In genomic region chr10:43076311-43076875, GRCh38 we compare ENCODE assay signal across 9 cellular contexts. TPM values are rescaled to one million over a fixed set of nuclear protein-coding genes. Genes with fewer than 3 reads are reported as not detected.
A peak's percentile ranks its signal among the peaks of the same experiment; 100 is the strongest.
DNase-seq lines count a peak whose midpoint lies in the region; ATAC-seq and TF ChIP-seq lines count a peak whose summit lies in the region.
"Had no signal": no experiment of that assay in that cellular context is flagged by ENCODE, and none has a peak within 500 bp of the region (broad histone marks: within the 10 kb centered on the region; RNA-seq: fewer than 3 reads in every experiment).

No MANE protein-coding gene starts in this region.

- H3K27ac ChIP-seq in right cardiac atrium (ENCODE audit: low read length) (no peak overlapping the region), aorta (ENCODE audit: low read depth in 1 of 2, low read length in 2 of 2) (no peak overlapping the region)
- H3K27ac ChIP-seq: body of pancreas had no signal

- H3K9me3 ChIP-seq in right cardiac atrium (ENCODE audit: control insufficient read depth, low read length) (no peaks in the 10 kb centered on the region), skeletal muscle satellite cell (replicated peaks; ENCODE audit: low read length) (no peaks in the 10 kb centered on the region), aorta (ENCODE audit: control insufficient read depth, low read length) (no peaks in the 10 kb centered on the region)
- H3K9me3 ChIP-seq: body of pancreas had no signal

- H3K4me3 ChIP-seq in right cardiac atrium (ENCODE audit: low read length) (peak overlapping the region; percentile 47), skeletal muscle satellite cell (ENCODE audit: low read length) (no peak overlapping the region), aorta (ENCODE audit: low read length in 2 of 2) (no peak overlapping the region)

- peak overlapping the region; percentile 47 for H3K4me2 ChIP-seq in skeletal muscle satellite cell (ENCODE audit: low read length)

- 2% methylated on average over 45 of the region's 45 CpGs for WGBS in right cardiac atrium
- WGBS in aorta, 2 donors, result 1 to 3% methylated on average over 24 to 45 of the region's 45 CpGs

- intact Hi-C loops in right cardiac atrium (cut with DNase I), result no loop called here
- intact Hi-C loops in aorta (cut with DNase I), result no loop called here

- DNase-seq in NCI-H1417 (lab: John Stamatoyannopoulos, UW) (peak in 2 of 3 experiments; percentile 54 to 63), NCI-H1417 treated with DMSO at 0.1 percent for 48 hours (lab: John Stamatoyannopoulos, UW) (no peak), right cardiac atrium (peak in 1 of 3 donors; percentile 53), cerebellar nuclear complex (lab: John Stamatoyannopoulos, UW) (no peak), aorta (no peak)

- H3K27me3 ChIP-seq in right cardiac atrium (ENCODE audit: control insufficient read depth, insufficient read depth), result no peaks in the 10 kb centered on the region
- H3K27me3 ChIP-seq in skeletal muscle satellite cell (ENCODE audit: control insufficient read depth, insufficient read depth, low read length), result peaks cover 70% of the 10 kb centered on the region
- H3K27me3 ChIP-seq in aorta (ENCODE audit: control insufficient read depth in 1 of 2, insufficient read depth in 2 of 2, low read length in 1 of 2), result no peaks in the 10 kb centered on the region

- ATAC-seq in SK-N-SH treated with all-trans-retinoic acid at 6 μM for 48 hours (peak; percentile 46), right cardiac atrium (no peak), aorta (ENCODE audit: low FRiP score) (no peak), GM18873 (IDR thresholded peaks at IDR 0.05; ENCODE audit: low FRiP score, unreplicated experiment) (no peak)

- H3K9ac ChIP-seq in skeletal muscle satellite cell (ENCODE audit: low read depth, low read length), result no peak overlapping the region

- H3K4me1 ChIP-seq in right cardiac atrium (ENCODE audit: control insufficient read depth, insufficient read depth, low read length) (peaks cover 2% of the 10 kb centered on the region), skeletal muscle satellite cell (ENCODE audit: control insufficient read depth, insufficient read depth, low read length) (peaks cover 4% of the 10 kb centered on the region), aorta (ENCODE audit: control insufficient read depth in 1 of 2, insufficient read depth in 2 of 2, low read length in 2 of 2) (no peaks in the 10 kb centered on the region)

- H3K36me3 ChIP-seq in skeletal muscle satellite cell (ENCODE audit: insufficient read depth, low read length), result no peaks in the 10 kb centered on the region
- H3K36me3 ChIP-seq in aorta (ENCODE audit: control insufficient read depth in 1 of 2, insufficient read depth in 2 of 2, low read length in 1 of 2), result no peaks in the 10 kb centered on the region

TF ChIP-seq in SK-N-SH treated with all-trans-retinoic acid at 6 μM for 48 hours, 23 proteins besides CTCF, POLR2A, EP300 and RAD21:
- TF ChIP-seq ZFP3 (CRISPR knock-in tag; IDR thresholded peaks at IDR 0.05) (peak; percentile 82; the same call in 1 of the 2 replicates), ESRRG (CRISPR knock-in tag; IDR thresholded peaks at IDR 0.05) (no peak), CSRNP3 (CRISPR knock-in tag; IDR thresholded peaks at IDR 0.05) (no peak), SNAI2 (CRISPR knock-in tag; IDR thresholded peaks at IDR 0.05) (no peak)

RNA-seq across cellular contexts. Expression of gene RET, which starts 0.5 kb away (rescaled TPM):
- under 1 TPM; 0.23 to 0.47 (median 0.33) TPM for total RNA-seq in right cardiac atrium
- polyA plus RNA-seq in right cardiac atrium, result 0.59 TPM
- total RNA-seq in skeletal muscle satellite cell (2012; rRNA removed), result under 0.01 TPM in 1 of 2 replicates, not detected in the other
- 1 to 10 TPM in 1 of 2 donors, under 1 TPM in 1; 0.29 to 2.5 TPM for total RNA-seq in aorta
- polyA plus RNA-seq in aorta, result under 1 TPM in 1 of 2 donors, not detected in 1; 0.25 TPM

Comparison
In these comparisons a context has a peak if more than half of its experiments do, and no peak if none do; other contexts are left out.
1. DNase-seq: peak in NCI-H1417 (2 of 3); none in NCI-H1417 treated with DMSO at 0.1 percent for 48 hours (single experiment), cerebellar nuclear complex (0 of 2) and aorta (0 of 2).